Comparison of ENCODE assay signal across 8 cellular contexts in genomic region chr19:6800991-6801396, GRCh38.
DNase-seq lines count a peak whose midpoint lies in the region; ATAC-seq and TF ChIP-seq lines count a peak whose summit lies in the region.

No MANE protein-coding gene starts in this region.

- peaks cover 33% of the 10 kb centered on the region for H3K4me1 ChIP-seq in DND-41 (ENCODE audit: insufficient read depth, low read length)
- peaks cover 10% of the 10 kb centered on the region for H3K4me1 ChIP-seq in mucosa of stomach (ENCODE audit: control insufficient read depth, insufficient read depth, low read length)

- ATAC-seq in DND-41 (ENCODE audit: insufficient read depth, low read depth) (no peak), GM19452 (IDR thresholded peaks at IDR 0.05; ENCODE audit: unreplicated experiment) (no peak), GM19324 (IDR thresholded peaks at IDR 0.05; ENCODE audit: low FRiP score, unreplicated experiment) (no peak)

- H3K4me2 ChIP-seq in DND-41 (ENCODE audit: insufficient read depth, low read length) = peak overlapping the region; percentile 82

- H3K4me3 ChIP-seq in DND-41 (ENCODE audit: low read depth in 1 of 2, low read length in 2 of 2) (peak overlapping the region in 1 of 2 experiments; percentile 60; a peak in 3 of 4 replicates), mucosa of stomach (ENCODE audit: low read length) (peak overlapping the region; percentile 8)

- H3K27me3 ChIP-seq in DND-41 (ENCODE audit: insufficient read depth, low read length, poor library complexity) (no peaks in the 10 kb centered on the region), mucosa of stomach (ENCODE audit: control insufficient read depth, insufficient read depth, low read length) (no peaks in the 10 kb centered on the region)

- H3K9ac ChIP-seq in DND-41 (ENCODE audit: low read depth, low read length) (peak overlapping the region; percentile 70), mucosa of stomach (ENCODE audit: low read length) (no peak overlapping the region)

- DNase-seq in DND-41 (no peak), astrocyte of the hippocampus (ENCODE audit: low read depth, low spot score) (peak; percentile 46), OCI-M2 (lab: John Stamatoyannopoulos, UW; ENCODE audit: unreplicated experiment) (no peak), hepatic stellate cell (ENCODE audit: low spot score) (no peak)

- no peak for TF ChIP-seq CTCF in DND-41 (IDR thresholded peaks at IDR 0.05; ENCODE audit: borderline replicate concordance, extremely low read depth, low read length, poor library complexity, severe bottlenecking)

- 0 out of 2 replicates have a peak, but pooled peaks have one; percentile 7 for TF ChIP-seq RAD21 in Ishikawa (IDR thresholded peaks at IDR 0.05; ENCODE audit: low read depth)

- peak overlapping the region; percentile 98 for H3K27ac ChIP-seq in DND-41 (ENCODE audit: low read length)

- no peaks in the 10 kb centered on the region; the same call in 1 of the 2 replicates for H4K20me1 ChIP-seq in DND-41 (ENCODE audit: insufficient read depth, low read length)

- H3K79me2 ChIP-seq in DND-41 (ENCODE audit: insufficient read depth, low read length) = peaks cover 76% of the 10 kb centered on the region

- peak; percentile 69; the same call in 1 of the 2 replicates for TF ChIP-seq EP300 in Ishikawa (IDR thresholded peaks at IDR 0.05; ENCODE audit: borderline replicate concordance)

- H3K9me3 ChIP-seq in DND-41 (ENCODE audit: insufficient read depth, low read length, severe bottlenecking) = no peaks in the 10 kb centered on the region
- H3K9me3 ChIP-seq in mucosa of stomach (ENCODE audit: control insufficient read depth, low read length) = no peaks in the 10 kb centered on the region

- peak overlapping the region; percentile 88 for H2AFZ ChIP-seq in DND-41 (ENCODE audit: low read depth, low read length)

- H3K36me3 ChIP-seq in DND-41 (ENCODE audit: insufficient read depth, low read length) (no peaks in the 10 kb centered on the region), mucosa of stomach (ENCODE audit: control insufficient read depth, insufficient read depth, low read length) (no peaks in the 10 kb centered on the region)

TF ChIP-seq in Ishikawa, 13 proteins besides CTCF, POLR2A, EP300 and RAD21:
- TF ChIP-seq ZBTB7A (IDR thresholded peaks at IDR 0.05; ENCODE audit: low read depth) (no peak), TCF12 (IDR thresholded peaks at IDR 0.05; ENCODE audit: low read depth) (peak; percentile 82), NFIC (IDR thresholded peaks at IDR 0.05) (peak; percentile 91), FOXM1 (IDR thresholded peaks at IDR 0.05; ENCODE audit: borderline replicate concordance, low read depth) (peak; percentile 57), YY1 (IDR thresholded peaks at IDR 0.05; ENCODE audit: low read depth) (no peak), TEAD4 (IDR thresholded peaks at IDR 0.05) (peak; percentile 96), CEBPB (IDR thresholded peaks at IDR 0.05) (peak; percentile 59), MAX (IDR thresholded peaks at IDR 0.05) (peak; percentile 32; the same call in 1 of the 2 replicates)
